In the genomic region with DNA sequence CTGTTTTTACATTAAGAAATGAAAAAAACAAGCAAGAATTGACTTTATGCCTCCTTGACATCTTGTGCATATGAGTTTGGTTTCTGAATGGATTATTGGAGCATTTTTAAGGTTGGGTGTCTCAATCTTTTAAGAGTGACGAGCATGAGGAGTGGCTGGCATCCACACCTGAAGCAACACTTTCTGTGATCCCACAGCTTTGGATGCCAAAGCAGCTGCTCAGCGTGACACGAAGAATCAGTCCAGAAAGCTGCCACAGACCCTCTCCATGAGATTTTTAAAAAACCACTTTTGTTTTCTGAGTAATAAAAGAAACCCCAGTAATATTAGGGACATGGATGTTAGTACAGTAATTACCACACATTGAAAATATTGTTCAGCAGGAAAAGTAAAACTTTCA, we compare ENCODE assay signal across 1 cellular context.
TF ChIP-seq lines count a peak whose summit lies in the region.

No MANE protein-coding gene starts in this region.

TF ChIP-seq in HepG2, 621 proteins besides CTCF, POLR2A, EP300 and RAD21:
- no peak for TF ChIP-seq RFXAP (CRISPR knock-in tag; IDR thresholded peaks at IDR 0.05; ENCODE audit: borderline replicate concordance)
- TF ChIP-seq PBX3 (CRISPR knock-in tag; IDR thresholded peaks at IDR 0.05; ENCODE audit: borderline replicate concordance) = no peak
- TF ChIP-seq NFRKB (IDR thresholded peaks at IDR 0.05) = no peak
- no peak for TF ChIP-seq SOX13 (IDR thresholded peaks at IDR 0.05)
- TF ChIP-seq SOX13 (CRISPR knock-in tag; conservative IDR thresholded peaks at IDR 0.05 in 1 of 2, IDR thresholded peaks at IDR 0.05 in 1 of 2) = no peak
- no peak for TF ChIP-seq LBX2 (CRISPR knock-in tag; IDR thresholded peaks at IDR 0.05; ENCODE audit: borderline replicate concordance)
- no peak for TF ChIP-seq ZBTB20 (CRISPR knock-in tag; IDR thresholded peaks at IDR 0.05; ENCODE audit: borderline replicate concordance, low read depth)
- TF ChIP-seq CEBPG (CRISPR knock-in tag; IDR thresholded peaks at IDR 0.05) = no peak
- no peak for TF ChIP-seq ATAD3A (CRISPR knock-in tag; IDR thresholded peaks at IDR 0.05)
- no peak for TF ChIP-seq TP53 (CRISPR knock-in tag; conservative IDR thresholded peaks at IDR 0.05)
- no peak for TF ChIP-seq AGO1 (IDR thresholded peaks at IDR 0.05; ENCODE audit: low read depth, low read length, poor library complexity, severe bottlenecking)
- no peak for TF ChIP-seq ZFP91 (CRISPR knock-in tag; IDR thresholded peaks at IDR 0.05; ENCODE audit: borderline replicate concordance)
- TF ChIP-seq ZNF766 (CRISPR knock-in tag; IDR thresholded peaks at IDR 0.05; ENCODE audit: borderline replicate concordance) = no peak
- no peak for TF ChIP-seq ZNF432 (CRISPR knock-in tag; IDR thresholded peaks at IDR 0.05; ENCODE audit: borderline replicate concordance)
- no peak for TF ChIP-seq ZNF12 (CRISPR knock-in tag; IDR thresholded peaks at IDR 0.05)
- TF ChIP-seq HNF4A (CRISPR knock-in tag; IDR thresholded peaks at IDR 0.05) = no peak
